Comparison of ENCODE assay signal across 19 cellular contexts in genomic region chr1:202245391-202245790, GRCh38. TPM values are rescaled to one million over a fixed set of nuclear protein-coding genes. Genes with fewer than 3 reads are reported as not detected.
"Had no signal": no experiment of that assay in that cellular context is flagged by ENCODE, and none has a peak within 500 bp of the region (broad histone marks: within the 10 kb centered on the region; RNA-seq: fewer than 3 reads in every experiment).

No MANE protein-coding gene starts in this region.

- H3K9me3 ChIP-seq: tibial artery had no signal

- H3K4me3 ChIP-seq: tibial artery had no signal

- DNase-seq: activated B cell treated with CpG ODN at 0.5 μM for 24 hours; activated CD4-positive, alpha-beta T cell treated with anti-CD3 and anti-CD28 coated beads for 36 hours; activated CD4-positive, alpha-beta T cell treated with anti-CD3 and anti-CD28 coated beads, Interleukin-2, amount 50 U/mL, for 4 hours; activated gamma-delta T cell treated with Interleukin-2 at 50 U/mL for 16 hours; anterior cingulate cortex; central memory CD4-positive, alpha-beta T cell; effector memory CD4-positive, alpha-beta T cell; foreskin melanocyte; immature natural killer cell; left ventricle myocardium superior; nephron progenitor cell; nucleus accumbens; retina; stimulated activated CD4-positive, alpha-beta T cell treated with anti-CD3 and anti-CD28 coated beads, Interleukin-12 subunit alpha, Interleukin-12 subunit beta, amount 100 ng/mL, for 4 hours; stimulated activated CD4-positive, alpha-beta T cell treated with anti-CD3 and anti-CD28 coated beads, Interleukin-4, amount 100 ng/mL, for 4 hours; T-helper 1 cell; T-helper 9 cell had no signal

- H3K27me3 ChIP-seq: tibial artery had no signal

RNA-seq across cellular contexts. Expression of gene LGR6, which starts 51.8 kb away (rescaled TPM):
- polyA plus RNA-seq: endothelial cell of umbilical vein had no signal
